In the genomic region with DNA sequence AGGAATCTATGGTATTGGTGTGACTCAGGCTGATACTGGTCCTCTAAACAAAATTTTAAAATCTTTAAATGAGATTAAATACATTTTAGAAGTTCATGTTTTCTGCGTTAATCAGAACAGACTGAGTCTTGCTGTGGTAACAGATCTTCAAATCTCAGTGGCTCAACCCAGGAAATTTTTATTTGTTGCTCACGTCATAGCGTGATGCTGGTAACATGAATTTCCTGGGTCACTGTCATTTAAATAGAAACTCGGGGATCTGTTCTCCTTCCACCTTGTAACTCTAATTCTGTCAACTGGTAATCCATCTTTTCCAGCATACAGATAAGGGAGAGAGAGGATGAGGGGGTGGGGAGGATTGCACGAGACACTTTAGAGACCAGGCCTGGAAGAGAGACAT, we compare ENCODE assay signal across 26 cellular contexts.
"Had no signal": no experiment of that assay in that cellular context is flagged by ENCODE, and none has a peak within 500 bp of the region (broad histone marks: within the 10 kb centered on the region; RNA-seq: fewer than 3 reads in every experiment).

No MANE protein-coding gene starts in this region.

- H3K4me3 ChIP-seq: cardiac muscle cell, MG63, SK-N-MC had no signal

- ATAC-seq: activated CD4-positive, alpha-beta T cell treated with anti-CD3 and anti-CD28 coated beads for 36 hours had no signal

- H3K4me3 Mint-ChIP-seq: activated CD4-positive, alpha-beta memory T cell treated with anti-CD3 and anti-CD28 coated beads, Interleukin-2, amount 10 ng/mL, durations not matched to agents 7 days and 5 days; activated CD4-positive, alpha-beta T cell treated with anti-CD3 and anti-CD28 coated beads for 36 hours; activated naive CD4-positive, alpha-beta T cell treated with anti-CD3 and anti-CD28 coated beads for 36 hours; activated T-helper 1 cell treated with anti-CD3 and anti-CD28 coated beads, Interleukin-12 subunit alpha, Interleukin-12 subunit beta, Interleukin-2, Interleukin-4 antibody, amounts not matched to agents 30 ng/mL and 10 ng/mL and 1 ng/mL, durations not matched to agents 14 hours and 24 hours and 36 hours; T-helper 1 cell treated with Interleukin-12 subunit alpha and Interleukin-12 subunit beta and Interleukin-4 antibody, amounts not matched to agents 30 μg/mL and 1 μg/mL, for 36 hours had no signal

- H3K27ac Mint-ChIP-seq: activated naive CD4-positive, alpha-beta T cell treated with anti-CD3 and anti-CD28 coated beads for 36 hours; activated T-helper 1 cell treated with anti-CD3 and anti-CD28 coated beads, Interleukin-12 subunit alpha, Interleukin-12 subunit beta, Interleukin-2, Interleukin-4 antibody, amounts not matched to agents 30 ng/mL and 10 ng/mL and 1 ng/mL, durations not matched to agents 14 hours and 24 hours and 36 hours; T-helper 1 cell treated with Interleukin-12 subunit alpha and Interleukin-12 subunit beta and Interleukin-4 antibody, amounts not matched to agents 30 μg/mL and 1 μg/mL, for 36 hours had no signal

- DNase-seq: activated CD4-positive, alpha-beta memory T cell treated with anti-CD3 and anti-CD28 coated beads, Interleukin-2, amount 10 ng/mL, durations not matched to agents 7 days and 5 days; activated CD4-positive, alpha-beta T cell treated with anti-CD3 and anti-CD28 coated beads for 36 hours; activated CD4-positive, alpha-beta T cell treated with anti-CD3 and anti-CD28 coated beads, Interleukin-2, amount 50 U/mL, for 1 hour; activated CD4-positive, CD25-positive, alpha-beta regulatory T cell; activated CD8-positive, alpha-beta memory T cell treated with anti-CD3 and anti-CD28 coated beads, Interleukin-2, amount 50 U/mL, for 4 hours; activated effector memory CD4-positive, alpha-beta T cell treated with anti-CD3 and anti-CD28 coated beads, Interleukin-2, amount 50 U/mL, for 16 hours; activated naive CD4-positive, alpha-beta T cell treated with anti-CD3 and anti-CD28 coated beads for 36 hours; brain microvascular endothelial cell; MG63; MV-4-11; NCI-H1092 treated with DMSO at 0.1 percent for 48 hours; NCI-H1417 treated with DMSO at 0.1 percent for 48 hours; NCI-H1694 treated with DMSO at 0.1 percent for 48 hours; NCI-H2029 treated with DMSO at 0.1 percent for 48 hours; NCI-H345; NCI-H510A; NCI-H526 treated with DMSO at 0.1 percent for 48 hours; NCI-H82; SIG-M5; SW 1271; T-helper 9 cell had no signal

- H3K27me3 ChIP-seq: brain microvascular endothelial cell, cardiac muscle cell, MG63 had no signal

- H3K27me3 Mint-ChIP-seq: activated CD4-positive, alpha-beta memory T cell treated with anti-CD3 and anti-CD28 coated beads, Interleukin-2, amount 10 ng/mL, durations not matched to agents 7 days and 5 days; activated CD4-positive, alpha-beta T cell treated with anti-CD3 and anti-CD28 coated beads for 36 hours; activated naive CD8-positive, alpha-beta T cell had no signal

- H3K36me3 ChIP-seq: brain microvascular endothelial cell, cardiac muscle cell, MG63 had no signal

- H3K27ac ChIP-seq: brain microvascular endothelial cell, cardiac muscle cell, SK-N-MC had no signal
